Comparison of ENCODE assay signal across 1 cellular context in the genomic region with DNA sequence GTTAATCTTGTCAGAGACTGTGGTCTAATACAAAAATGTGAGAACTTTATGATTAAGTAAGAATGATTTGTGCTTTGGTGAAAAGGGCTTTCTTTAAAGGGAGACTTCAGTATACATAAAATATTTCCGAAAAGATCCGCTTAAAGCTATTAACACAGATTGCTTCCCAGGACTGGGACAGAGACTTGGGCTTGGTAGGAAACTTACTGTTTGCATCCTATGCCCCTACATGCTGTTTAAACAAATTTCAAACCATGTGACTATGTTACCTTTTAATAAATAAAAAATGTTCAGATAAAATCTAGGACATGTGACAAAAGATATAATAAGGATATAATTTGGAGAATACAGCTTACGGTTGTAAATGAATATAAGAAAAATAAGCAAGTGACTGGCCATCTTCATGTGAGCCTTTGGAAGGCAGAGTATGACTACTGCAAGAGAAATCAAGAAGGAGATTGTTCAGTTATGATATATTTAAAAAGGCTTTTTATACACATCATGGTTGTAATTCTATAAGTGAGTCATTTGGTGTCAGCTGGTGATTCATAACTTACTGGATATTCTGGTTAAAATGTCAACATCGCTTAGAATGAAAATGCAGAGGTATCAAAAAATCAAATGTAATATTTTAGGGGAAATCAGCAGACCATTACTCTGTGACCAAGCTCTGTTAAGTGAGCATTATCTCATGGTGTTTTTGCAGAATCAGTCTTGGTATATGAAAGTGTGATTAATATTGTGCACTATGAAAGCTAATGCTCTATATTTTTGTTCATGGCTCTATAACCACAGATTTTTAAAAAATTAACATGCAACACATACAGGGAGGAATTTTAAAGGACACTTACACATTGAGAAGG.
TF ChIP-seq lines count a peak whose summit lies in the region.

No MANE protein-coding gene starts in this region.

TF ChIP-seq in GM12878, 131 proteins besides CTCF, POLR2A, EP300 and RAD21 (continued from another document):
- TF ChIP-seq, protein P1, sequence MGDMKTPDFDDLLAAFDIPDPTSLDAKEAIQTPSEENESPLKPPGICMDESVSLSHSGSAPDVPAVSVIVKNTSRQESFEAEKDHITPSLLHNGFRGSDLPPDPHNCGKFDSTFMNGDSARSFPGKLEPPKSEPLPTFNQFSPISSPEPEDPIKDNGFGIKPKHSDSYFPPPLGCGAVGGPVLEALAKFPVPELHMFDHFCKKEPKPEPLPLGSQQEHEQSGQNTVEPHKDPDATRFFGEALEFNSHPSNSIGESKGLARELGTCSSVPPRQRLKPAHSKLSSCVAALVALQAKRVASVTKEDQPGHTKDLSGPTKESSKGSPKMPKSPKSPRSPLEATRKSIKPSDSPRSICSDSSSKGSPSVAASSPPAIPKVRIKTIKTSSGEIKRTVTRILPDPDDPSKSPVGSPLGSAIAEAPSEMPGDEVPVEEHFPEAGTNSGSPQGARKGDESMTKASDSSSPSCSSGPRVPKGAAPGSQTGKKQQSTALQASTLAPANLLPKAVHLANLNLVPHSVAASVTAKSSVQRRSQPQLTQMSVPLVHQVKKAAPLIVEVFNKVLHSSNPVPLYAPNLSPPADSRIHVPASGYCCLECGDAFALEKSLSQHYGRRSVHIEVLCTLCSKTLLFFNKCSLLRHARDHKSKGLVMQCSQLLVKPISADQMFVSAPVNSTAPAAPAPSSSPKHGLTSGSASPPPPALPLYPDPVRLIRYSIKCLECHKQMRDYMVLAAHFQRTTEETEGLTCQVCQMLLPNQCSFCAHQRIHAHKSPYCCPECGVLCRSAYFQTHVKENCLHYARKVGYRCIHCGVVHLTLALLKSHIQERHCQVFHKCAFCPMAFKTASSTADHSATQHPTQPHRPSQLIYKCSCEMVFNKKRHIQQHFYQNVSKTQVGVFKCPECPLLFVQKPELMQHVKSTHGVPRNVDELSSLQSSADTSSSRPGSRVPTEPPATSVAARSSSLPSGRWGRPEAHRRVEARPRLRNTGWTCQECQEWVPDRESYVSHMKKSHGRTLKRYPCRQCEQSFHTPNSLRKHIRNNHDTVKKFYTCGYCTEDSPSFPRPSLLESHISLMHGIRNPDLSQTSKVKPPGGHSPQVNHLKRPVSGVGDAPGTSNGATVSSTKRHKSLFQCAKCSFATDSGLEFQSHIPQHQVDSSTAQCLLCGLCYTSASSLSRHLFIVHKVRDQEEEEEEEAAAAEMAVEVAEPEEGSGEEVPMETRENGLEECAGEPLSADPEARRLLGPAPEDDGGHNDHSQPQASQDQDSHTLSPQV (IDR thresholded peaks at IDR 0.05): no peak
- TF ChIP-seq SUZ12 (IDR thresholded peaks at IDR 0.05; ENCODE audit: unreplicated experiment) (no peak), CBFB (IDR thresholded peaks at IDR 0.05; ENCODE audit: low read depth) (no peak), TAF1 (IDR thresholded peaks at IDR 0.05; ENCODE audit: borderline replicate concordance, low read depth, low read length) (no peak), MEF2A (IDR thresholded peaks at IDR 0.05; ENCODE audit: insufficient read depth, low read depth, low read length) (no peak), RFX5 (IDR thresholded peaks at IDR 0.05; ENCODE audit: low read depth, low read length) (no peak), ATF7 (IDR thresholded peaks at IDR 0.05; ENCODE audit: low read depth) (no peak), RUNX3 (IDR thresholded peaks at IDR 0.05; ENCODE audit: low read length) (peak; percentile 40; the same call in 1 of the 2 replicates), WRNIP1 (IDR thresholded peaks at IDR 0.05; ENCODE audit: borderline replicate concordance, low read depth, low read length) (no peak), NFIC (IDR thresholded peaks at IDR 0.05; ENCODE audit: low read depth, low read length) (peak; percentile 30; the same call in 1 of the 2 replicates), SMAD5 (IDR thresholded peaks at IDR 0.05; ENCODE audit: low read depth) (no peak), RAD51 (IDR thresholded peaks at IDR 0.05) (no peak)
- TF ChIP-seq, protein P2, sequence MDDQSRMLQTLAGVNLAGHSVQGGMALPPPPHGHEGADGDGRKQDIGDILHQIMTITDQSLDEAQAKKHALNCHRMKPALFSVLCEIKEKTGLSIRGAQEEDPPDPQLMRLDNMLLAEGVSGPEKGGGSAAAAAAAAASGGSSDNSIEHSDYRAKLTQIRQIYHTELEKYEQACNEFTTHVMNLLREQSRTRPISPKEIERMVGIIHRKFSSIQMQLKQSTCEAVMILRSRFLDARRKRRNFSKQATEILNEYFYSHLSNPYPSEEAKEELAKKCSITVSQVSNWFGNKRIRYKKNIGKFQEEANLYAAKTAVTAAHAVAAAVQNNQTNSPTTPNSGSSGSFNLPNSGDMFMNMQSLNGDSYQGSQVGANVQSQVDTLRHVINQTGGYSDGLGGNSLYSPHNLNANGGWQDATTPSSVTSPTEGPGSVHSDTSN (IDR thresholded peaks at IDR 0.05; ENCODE audit: insufficient replicate concordance, low read depth, low read length): no peak
- TF ChIP-seq, protein P3, sequence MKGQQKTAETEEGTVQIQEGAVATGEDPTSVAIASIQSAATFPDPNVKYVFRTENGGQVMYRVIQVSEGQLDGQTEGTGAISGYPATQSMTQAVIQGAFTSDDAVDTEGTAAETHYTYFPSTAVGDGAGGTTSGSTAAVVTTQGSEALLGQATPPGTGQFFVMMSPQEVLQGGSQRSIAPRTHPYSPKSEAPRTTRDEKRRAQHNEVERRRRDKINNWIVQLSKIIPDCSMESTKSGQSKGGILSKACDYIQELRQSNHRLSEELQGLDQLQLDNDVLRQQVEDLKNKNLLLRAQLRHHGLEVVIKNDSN (IDR thresholded peaks at IDR 0.05; ENCODE audit: borderline replicate concordance, extremely low read length, insufficient read depth, low read depth, low read length): no peak
